9 cellular contexts compared by ENCODE assay signal in genomic region chr15:81480645-81481053, GRCh38.
DNase-seq lines count a peak whose midpoint lies in the region; ATAC-seq and TF ChIP-seq lines count a peak whose summit lies in the region.
"Had no signal": no experiment of that assay in that cellular context is flagged by ENCODE, and none has a peak within 500 bp of the region (broad histone marks: within the 10 kb centered on the region; RNA-seq: fewer than 3 reads in every experiment).

No MANE protein-coding gene starts in this region.

- no peaks in the 10 kb centered on the region for H3K9me2 ChIP-seq in GM23338 (ENCODE audit: insufficient read depth)

- no peak overlapping the region for H3K4me3 Mint-ChIP-seq in GM23338
- H3K4me3 Mint-ChIP-seq: T-helper 1 cell treated with Interleukin-12 subunit alpha and Interleukin-12 subunit beta and Interleukin-4 antibody, amounts not matched to agents 30 μg/mL and 1 μg/mL, for 36 hours had no signal

- H3K27me3 ChIP-seq in GM23338 (ENCODE audit: insufficient read depth) = no peaks in the 10 kb centered on the region
- no peaks in the 10 kb centered on the region for H3K27me3 ChIP-seq in neutrophil

- no peaks in the 10 kb centered on the region for H3F3A ChIP-seq in GM23338 (replicated peaks; ENCODE audit: low read depth)

- H3K4me3 ChIP-seq in GM23338 (no peak overlapping the region), fibroblast of villous mesenchyme (ENCODE audit: low read depth, low read length) (no peak overlapping the region), neutrophil (ENCODE audit: low read depth in 1 of 2, low read length in 1 of 2) (no peak overlapping the region)

- no peaks in the 10 kb centered on the region for H3K4me1 ChIP-seq in GM23338 (ENCODE audit: insufficient read depth)
- no peaks in the 10 kb centered on the region for H3K4me1 ChIP-seq in neutrophil (ENCODE audit: control insufficient read depth in 1 of 2, insufficient read depth in 1 of 2, low read depth in 1 of 2, low read length in 1 of 2)

- peaks cover 12% of the 10 kb centered on the region for H3K4me1 Mint-ChIP-seq in GM23338

- no peaks in the 10 kb centered on the region for H3K79me2 ChIP-seq in GM23338 (replicated peaks; ENCODE audit: insufficient read depth)

- H3K9me3 ChIP-seq in neutrophil = no peaks in the 10 kb centered on the region

- DNase-seq in COR-L47 (lab: John Stamatoyannopoulos, UW) = peak; percentile 51
- peak; percentile 78 for DNase-seq in GM23338 (ENCODE audit: low spot score)
- peak; percentile 74 for DNase-seq in NCI-H2171 treated with DMSO at 0.1 percent for 48 hours (lab: John Stamatoyannopoulos, UW)
- peak; percentile 66 for DNase-seq in fibroblast of villous mesenchyme (ENCODE audit: low read depth)

- no peak overlapping the region for H3K27ac ChIP-seq in GM23338 (ENCODE audit: low read depth)
- H3K27ac ChIP-seq in VCaP = no peak overlapping the region
- H3K27ac ChIP-seq in neutrophil = no peak overlapping the region

- H4K20me1 ChIP-seq in GM23338 (replicated peaks; ENCODE audit: insufficient read depth) = no peaks in the 10 kb centered on the region

- H3K9me3 Mint-ChIP-seq in GM23338 = no peaks in the 10 kb centered on the region
- H3K9me3 Mint-ChIP-seq: T-helper 1 cell treated with Interleukin-12 subunit alpha and Interleukin-12 subunit beta and Interleukin-4 antibody, amounts not matched to agents 30 μg/mL and 1 μg/mL, for 36 hours had no signal

- no peaks in the 10 kb centered on the region for H3K36me3 Mint-ChIP-seq in GM23338 (ENCODE audit: low read depth)

- ATAC-seq in GM23338 (peak; percentile 64), HG02852 (IDR thresholded peaks at IDR 0.05; ENCODE audit: unreplicated experiment) (no peak), GM18520 (IDR thresholded peaks at IDR 0.05; ENCODE audit: unreplicated experiment) (no peak)

- no peak overlapping the region for H3K27ac Mint-ChIP-seq in GM23338

- peaks cover 6% of the 10 kb centered on the region for H3K27me3 Mint-ChIP-seq in GM23338 (ENCODE audit: insufficient read depth, low read depth, poor library complexity)

- no peaks in the 10 kb centered on the region for H3K36me3 ChIP-seq in GM23338 (ENCODE audit: insufficient read depth)
- H3K36me3 ChIP-seq in neutrophil = no peaks in the 10 kb centered on the region

- no peak overlapping the region for H2AFZ ChIP-seq in GM23338

- TF ChIP-seq CTCF in GM23338 (conservative IDR thresholded peaks at IDR 0.05; ENCODE audit: low read depth in 2 of 2) (peak; percentile 71 to 98), VCaP (conservative IDR thresholded peaks at IDR 0.05) (peak; percentile 90), fibroblast of villous mesenchyme (IDR thresholded peaks at IDR 0.05; ENCODE audit: insufficient read depth, low read depth, low read length) (peak; percentile 73), neutrophil (IDR thresholded peaks at IDR 0.05) (peak; percentile 85)

- no peak overlapping the region for H3K4me2 ChIP-seq in GM23338

TF ChIP-seq in GM23338, 12 proteins besides CTCF, POLR2A, EP300 and RAD21 (continues in another document):
- TF ChIP-seq REST (IDR thresholded peaks at IDR 0.05; ENCODE audit: unreplicated experiment) = no peak
- no peak for TF ChIP-seq POLR2AphosphoS5 (IDR thresholded peaks at IDR 0.05; ENCODE audit: low read depth)
- TF ChIP-seq EZH2phosphoT487 (IDR thresholded peaks at IDR 0.05; ENCODE audit: unreplicated experiment) = no peak
- no peak for TF ChIP-seq STAT1 (IDR thresholded peaks at IDR 0.05; ENCODE audit: unreplicated experiment)
- TF ChIP-seq NANOG (IDR thresholded peaks at IDR 0.05; ENCODE audit: borderline replicate concordance) = no peak
- no peak for TF ChIP-seq JUNB (IDR thresholded peaks at IDR 0.05; ENCODE audit: unreplicated experiment)
- TF ChIP-seq ZNF331 (CRISPR knock-in tag; IDR thresholded peaks at IDR 0.05; ENCODE audit: low read depth) = no peak
- TF ChIP-seq ZNF114 (CRISPR knock-in tag; IDR thresholded peaks at IDR 0.05) = no peak
- no peak for TF ChIP-seq ZNF462 (CRISPR knock-in tag; IDR thresholded peaks at IDR 0.05)
- TF ChIP-seq CREB1 (CRISPR knock-in tag; IDR thresholded peaks at IDR 0.05; ENCODE audit: low read depth) = no peak
